ENCODE assay signal across 21 cellular contexts in genomic region chrX:18579495-18579894, GRCh38.
A peak's percentile ranks its signal among the peaks of the same experiment; 100 is the strongest.
DNase-seq lines count a peak whose midpoint lies in the region; ATAC-seq, FAIRE-seq and TF ChIP-seq lines count a peak whose summit lies in the region.
"Had no signal": no experiment of that assay in that cellular context is flagged by ENCODE, and none has a peak within 500 bp of the region (broad histone marks: within the 10 kb centered on the region; RNA-seq: fewer than 3 reads in every experiment).

No MANE protein-coding gene starts in this region.

- H3K23ac ChIP-seq in IMR-90 (ENCODE audit: low read depth, low read length): no peak overlapping the region

- POLR2A ChIA-PET in A549 (lab: Yijun Ruan, JAX): no interaction called here
- POLR2A ChIA-PET in IMR-90 (lab: Charles Lee; ENCODE audit: unreplicated experiment): no interaction called here
- POLR2A ChIA-PET in PC-3 (lab: Charles Lee; ENCODE audit: unreplicated experiment): no interaction called here

- CTCF ChIA-PET in A549 (lab: Yijun Ruan, JAX): no interaction called here
- CTCF ChIA-PET in IMR-90 (lab: Yijun Ruan, JAX): no interaction called here
- CTCF ChIA-PET in PC-3 (lab: Charles Lee): no interaction called here

- peaks cover 5% of the 10 kb centered on the region for H3K9me3 Mint-ChIP-seq in glutamatergic neuron (ENCODE audit: unreplicated experiment)
- H3K9me3 Mint-ChIP-seq: CD4-positive, alpha-beta T cell; CD8-positive, alpha-beta T cell had no signal

- no peaks in the 10 kb centered on the region for H3K36me3 Mint-ChIP-seq in glutamatergic neuron (ENCODE audit: unreplicated experiment)

- intact Hi-C loops in IMR-90 (cut with micrococcal nuclease) (loop anchor here (10.0 kb wide), 1 partner anchor 155 kb away; the partner anchor contains the start of gene CDKL5), PC-3 (cut with micrococcal nuclease) (no loop called here)

- no peaks in the 10 kb centered on the region for H3K27me3 ChIP-seq in IMR-90 (ENCODE audit: control insufficient read depth, insufficient read depth, low read length)
- H3K27me3 ChIP-seq in PC-3 (ENCODE audit: low read length): no peaks in the 10 kb centered on the region

- no peak overlapping the region for H2BK15ac ChIP-seq in IMR-90 (ENCODE audit: low read depth, low read length)

- no peak overlapping the region for H3K4me2 ChIP-seq in A549
- no peak overlapping the region for H3K4me2 ChIP-seq in IMR-90 (ENCODE audit: low read depth, low read length)
- H3K4me2 ChIP-seq in PC-3 (ENCODE audit: low read length): no peak overlapping the region
- H3K4me2 ChIP-seq: BLaER1 treated with 17β-estradiol and CSF1 and Interleukin-3, amounts not matched to agents 10 nM and 100 nM had no signal

- TF ChIP-seq POLR2A in A549 (IDR thresholded peaks at IDR 0.05; ENCODE audit: low read length) (no peak), IMR-90 (IDR thresholded peaks at IDR 0.05; ENCODE audit: low read depth, low read length) (no peak)

- no peak overlapping the region for H4K8ac ChIP-seq in IMR-90 (ENCODE audit: low read depth in 2 of 2, low read length in 2 of 2)

- H2BK120ac ChIP-seq in IMR-90 (ENCODE audit: low read depth, low read length): no peak overlapping the region

- H3K79me1 ChIP-seq in IMR-90 (ENCODE audit: low read depth in 1 of 2, low read length in 2 of 2): no peaks in the 10 kb centered on the region

- H3K4me3 ChIP-seq in A549 (no peak overlapping the region), IMR-90 (ENCODE audit: insufficient read depth, low read depth, low read length) (no peak overlapping the region), PC-3 (ENCODE audit: low read length) (no peak overlapping the region)
- H3K4me3 ChIP-seq: BLaER1 treated with 17β-estradiol and CSF1 and Interleukin-3, amounts not matched to agents 10 nM and 100 nM had no signal

- in situ Hi-C loops in IMR-90 (cut with MboI; ENCODE audit: low sequenced_read_pairs): no loop called here

- peak overlapping the region; percentile 42 for H3K4me3 Mint-ChIP-seq in glutamatergic neuron (ENCODE audit: unreplicated experiment)
- H3K4me3 Mint-ChIP-seq: B cell; CD4-positive, alpha-beta T cell; CD8-positive, alpha-beta T cell had no signal

- peaks cover under 1% of the 10 kb centered on the region for H3K27me3 Mint-ChIP-seq in glutamatergic neuron (ENCODE audit: unreplicated experiment)
- H3K27me3 Mint-ChIP-seq: B cell; CD4-positive, alpha-beta T cell had no signal

- no peak overlapping the region for H4K91ac ChIP-seq in IMR-90 (ENCODE audit: insufficient read depth, low read depth, low read length)

- ATAC-seq in A549 (no peak), IMR-90 (ENCODE audit: low read depth) (no peak), PC-3 (no peak), GM18873 (IDR thresholded peaks at IDR 0.05; ENCODE audit: low FRiP score, unreplicated experiment) (no peak)
- ATAC-seq: CD8-positive, alpha-beta T cell had no signal

- H2BK20ac ChIP-seq in IMR-90 (ENCODE audit: low read depth, low read length): no peak overlapping the region

- H3K27ac ChIP-seq in A549: no peak overlapping the region
- H3K27ac ChIP-seq in IMR-90 (ENCODE audit: insufficient read depth, low read length): no peak overlapping the region
- H3K27ac ChIP-seq in PC-3 (ENCODE audit: low read length): no peak overlapping the region
- H3K27ac ChIP-seq: BLaER1 treated with 17β-estradiol and CSF1 and Interleukin-3, amounts not matched to agents 10 nM and 100 nM; C4-2B had no signal

- H3K56ac ChIP-seq in IMR-90 (ENCODE audit: extremely low read depth, insufficient read depth, low read length): no peak overlapping the region

- no peaks in the 10 kb centered on the region for H4K20me1 ChIP-seq in IMR-90 (ENCODE audit: insufficient read depth, low read length)
- no peaks in the 10 kb centered on the region for H4K20me1 ChIP-seq in PC-3 (ENCODE audit: low read length)

- FAIRE-seq in A549 (lab: Jason Lieb, UNC): no peak
- FAIRE-seq: A204.1, D721Med, G401.6, GM12891 had no signal

- no peaks in the 10 kb centered on the region for H3K79me2 ChIP-seq in PC-3 (ENCODE audit: low read length)

- H3K36me3 ChIP-seq in IMR-90 (ENCODE audit: control insufficient read depth, insufficient read depth, low read length) (no peaks in the 10 kb centered on the region; the same call in 1 of the 2 replicates), PC-3 (ENCODE audit: low read depth, low read length) (no peaks in the 10 kb centered on the region)
- H3K36me3 ChIP-seq: BLaER1 treated with 17β-estradiol and CSF1 and Interleukin-3, amounts not matched to agents 10 nM and 100 nM had no signal

- no peak for TF ChIP-seq EP300 in A549 (IDR thresholded peaks at IDR 0.05)

- dilution Hi-C loops in IMR-90 (cut with HindIII; ENCODE audit: low sequenced_read_pairs, unreplicated experiment): no loop called here

- no peaks in the 10 kb centered on the region for H3K9me3 ChIP-seq in A549
- H3K9me3 ChIP-seq in IMR-90 (ENCODE audit: control insufficient read depth, insufficient read depth, low read length): no peaks in the 10 kb centered on the region
- H3K9me3 ChIP-seq in PC-3 (ENCODE audit: low read length): no peaks in the 10 kb centered on the region
- H3K9me3 ChIP-seq: BLaER1 treated with 17β-estradiol and CSF1 and Interleukin-3, amounts not matched to agents 10 nM and 100 nM; Caco-2 had no signal

- H2AFZ ChIP-seq in IMR-90 (replicated peaks; ENCODE audit: low read length, poor library complexity): no peak overlapping the region
- H2AFZ ChIP-seq in PC-3 (ENCODE audit: low read length): no peak overlapping the region

- TF ChIP-seq RAD21 in A549 (conservative IDR thresholded peaks at IDR 0.05 in 1 of 2, IDR thresholded peaks at IDR 0.05 in 1 of 2) (no peak), IMR-90 (IDR thresholded peaks at IDR 0.05; ENCODE audit: low read length) (no peak)

- no peaks in the 10 kb centered on the region; the same call in 1 of the 2 replicates for H3K9me1 ChIP-seq in IMR-90 (ENCODE audit: insufficient read depth, low read length)

- H3K9me2 ChIP-seq in PC-3 (replicated peaks; ENCODE audit: low read length): no peaks in the 10 kb centered on the region

- 91% methylated on average over 2 of the region's 2 CpGs for WGBS in A549 (ENCODE audit: missing lambda C conversion rate)
- no CpG with 5 or more reads among the region's 2 CpGs for WGBS in IMR-90 (ENCODE audit: extremely low coverage in 2 of 2, insufficient read length in 1 of 2), 2 experiments

- no peak overlapping the region for H3K4ac ChIP-seq in IMR-90 (ENCODE audit: low read depth, low read length)

- H2AK5ac ChIP-seq in IMR-90 (ENCODE audit: low read depth, low read length): no peak overlapping the region

- H2AK9ac ChIP-seq in IMR-90 (replicated peaks; ENCODE audit: low read depth, low read length, poor library complexity): no peak overlapping the region

- no peak overlapping the region for H3K18ac ChIP-seq in IMR-90 (ENCODE audit: low read depth, low read length)

- peaks cover 8% of the 10 kb centered on the region for H3K4me1 ChIP-seq in A549
- H3K4me1 ChIP-seq in IMR-90 (ENCODE audit: control insufficient read depth, insufficient read depth, low read length): no peaks in the 10 kb centered on the region
- H3K4me1 ChIP-seq in PC-3 (ENCODE audit: insufficient read depth, low read length): peaks cover 4% of the 10 kb centered on the region; the same call in 1 of the 2 replicates
- H3K4me1 ChIP-seq: BLaER1 treated with 17β-estradiol and CSF1 and Interleukin-3, amounts not matched to agents 10 nM and 100 nM; Caco-2 had no signal

- no peak overlapping the region for H3K14ac ChIP-seq in IMR-90 (replicated peaks; ENCODE audit: low read depth, low read length)

- peaks cover 37% of the 10 kb centered on the region for H3K4me1 Mint-ChIP-seq in glutamatergic neuron (ENCODE audit: low read depth, unreplicated experiment)
- H3K4me1 Mint-ChIP-seq: B cell had no signal

- no peak for TF ChIP-seq CTCF in A549 (IDR thresholded peaks at IDR 0.05)
- no peak for TF ChIP-seq CTCF in IMR-90 (conservative IDR thresholded peaks at IDR 0.05; ENCODE audit: low read depth, low read length)
- no peak for TF ChIP-seq CTCF in glutamatergic neuron (IDR thresholded peaks at IDR 0.05; ENCODE audit: partially characterized antibody, unreplicated experiment)
- TF ChIP-seq CTCF in PC-3 (conservative IDR thresholded peaks at IDR 0.05; ENCODE audit: low read depth, low read length): no peak
- TF ChIP-seq CTCF in GM20000 (IDR thresholded peaks at IDR 0.05; ENCODE audit: extremely low read depth, missing control alignments): no peak

- H3F3A ChIP-seq in PC-3 (ENCODE audit: low read length, unreplicated experiment): no peaks in the 10 kb centered on the region

- no peak overlapping the region for H4K5ac ChIP-seq in IMR-90 (ENCODE audit: low read depth, low read length)

- no peak overlapping the region for H2BK5ac ChIP-seq in IMR-90 (ENCODE audit: low read depth, low read length, poor library complexity, severe bottlenecking)

- DNase-seq in A549 (ENCODE audit: low read depth in 1 of 2, low spot score in 1 of 2) (no peak), IMR-90 (no peak), glutamatergic neuron (no peak), PC-3 (no peak), GM20000 (ENCODE audit: low spot score) (no peak)
- DNase-seq: 8988T; AML-193; Caco-2; Calu3; CD4-positive, alpha-beta T cell; CD8-positive, alpha-beta T cell; DMS79 treated with DMSO at 0.1 percent for 48 hours; GF-D8 had no signal

- H3K9ac ChIP-seq in IMR-90 (ENCODE audit: low read depth, low read length) (no peak overlapping the region), PC-3 (ENCODE audit: low read length) (no peak overlapping the region)
- H3K9ac ChIP-seq: BLaER1 treated with 17β-estradiol and CSF1 and Interleukin-3, amounts not matched to agents 10 nM and 100 nM had no signal

- BruUV-seq in IMR-90 (replicated peaks; lab: Mats Ljungman, UMichigan) (no TSS peak), PC-3 (replicated peaks; lab: Mats Ljungman, UMichigan) (no TSS peak)

- peak overlapping the region; percentile 89 for H3K27ac Mint-ChIP-seq in glutamatergic neuron (ENCODE audit: unreplicated experiment)
- H3K27ac Mint-ChIP-seq: B cell; CD4-positive, alpha-beta T cell; CD8-positive, alpha-beta T cell had no signal

TF ChIP-seq in A549, 52 proteins besides CTCF, POLR2A, EP300 and RAD21 (continues in another document):
- no peak for TF ChIP-seq TFCP2L1 (CRISPR knock-in tag; IDR thresholded peaks at IDR 0.05)
- peak; percentile 82 for TF ChIP-seq MAFK (IDR thresholded peaks at IDR 0.05; ENCODE audit: partially characterized antibody)
- no peak for TF ChIP-seq ESRRA (IDR thresholded peaks at IDR 0.05; ENCODE audit: borderline replicate concordance, low read length)
- no peak for TF ChIP-seq POLR2AphosphoS2 (conservative IDR thresholded peaks at IDR 0.05; ENCODE audit: low read length)
- no peak for TF ChIP-seq ZC3H11A (IDR thresholded peaks at IDR 0.05)

TF ChIP-seq in IMR-90, 13 proteins besides CTCF, POLR2A, EP300 and RAD21:
- TF ChIP-seq RCOR1 (IDR thresholded peaks at IDR 0.05; ENCODE audit: insufficient replicate concordance, low read length): no peak
- TF ChIP-seq MAFK (IDR thresholded peaks at IDR 0.05; ENCODE audit: low read depth, low read length): peak; percentile 89
